In the genomic region with DNA sequence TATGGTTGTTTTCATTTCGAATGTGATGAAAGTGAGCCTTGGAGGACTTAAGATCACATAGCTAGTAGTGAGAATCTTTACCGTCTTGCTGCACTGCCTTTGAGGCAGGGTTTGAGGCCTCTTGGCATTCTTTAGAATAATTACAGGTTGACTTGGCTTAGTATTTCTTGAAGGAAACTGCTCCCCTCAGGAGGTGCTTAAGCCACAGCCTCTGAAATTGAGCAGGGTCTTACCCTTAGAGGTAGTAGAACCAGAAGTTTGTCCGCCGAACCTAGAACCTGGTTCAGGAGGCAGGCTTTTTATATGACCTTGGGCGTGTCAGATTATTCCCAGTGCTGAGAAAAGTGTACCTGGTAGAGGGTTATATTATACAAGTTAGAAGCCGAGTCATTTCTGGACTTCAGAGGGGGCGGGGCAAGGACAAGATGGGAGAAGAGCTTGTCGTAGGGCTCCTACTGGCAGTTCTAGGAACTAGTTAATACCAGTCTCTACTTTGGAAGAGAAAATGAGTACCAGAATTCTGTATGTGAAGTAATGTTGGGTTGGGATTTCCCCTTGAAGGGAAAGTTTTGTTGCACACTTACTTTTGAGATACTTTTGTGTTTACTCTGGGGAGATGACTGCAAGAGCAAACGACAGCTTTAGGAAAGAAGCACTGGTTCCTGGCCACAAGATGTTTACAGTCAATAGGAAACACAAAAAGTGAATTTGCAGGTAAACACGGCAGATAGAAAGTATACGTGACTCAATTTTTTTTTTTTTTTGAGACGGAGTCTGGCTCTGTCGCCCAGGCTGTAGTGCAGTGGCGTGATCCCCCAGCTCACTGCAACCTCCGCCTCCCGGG, we compare ENCODE assay signal across 8 cellular contexts. TPM values are rescaled to one million over a fixed set of nuclear protein-coding genes. Genes with fewer than 3 reads are reported as not detected.
DNase-seq lines count a peak whose midpoint lies in the region; ATAC-seq lines count a peak whose summit lies in the region.

No MANE protein-coding gene starts in this region.

- DNase-seq in AG20443 (ENCODE audit: low spot score): peak; percentile 68
- DNase-seq in RPMI7951 (ENCODE audit: low read depth): peak; percentile 75
- DNase-seq in activated effector memory CD4-positive, alpha-beta T cell treated with Interleukin-2 at 50 U/mL for 16 hours: peak; percentile 18
- DNase-seq in glomerular endothelial cell (ENCODE audit: extremely low read depth, low read depth, low spot score): peak; percentile 12
- DNase-seq in renal cortical epithelial cell (ENCODE audit: low read depth): peak; percentile 61
- no peak for DNase-seq in OCI-M2 (lab: John Stamatoyannopoulos, UW; ENCODE audit: unreplicated experiment)

- peak; percentile 45 for ATAC-seq in GM18907 (IDR thresholded peaks at IDR 0.05; ENCODE audit: unreplicated experiment)
- peak; percentile 44 for ATAC-seq in HG03175 (IDR thresholded peaks at IDR 0.05; ENCODE audit: unreplicated experiment)

RNA-seq across cellular contexts. Expression of gene TFG, which starts 1.3 kb away (rescaled TPM):
- total RNA-seq in RPMI7951 (2014; rRNA removed; shearing (Covaris generic)): 104 and 134 TPM in 2 replicates
- total RNA-seq in glomerular endothelial cell (126 and 127 TPM in 2 replicates), renal cortical epithelial cell (63.4 and 144 TPM in 2 replicates)
